ENCODE assay signal across 17 cellular contexts in genomic region chr21:43322805-43323204, GRCh38.
DNase-seq lines count a peak whose midpoint lies in the region; ATAC-seq, FAIRE-seq and TF ChIP-seq lines count a peak whose summit lies in the region.
"Had no signal": no experiment of that assay in that cellular context is flagged by ENCODE, and none has a peak within 500 bp of the region (broad histone marks: within the 10 kb centered on the region; RNA-seq: fewer than 3 reads in every experiment).

No MANE protein-coding gene starts in this region.

- 19% methylated on average over 8 of the region's 8 CpGs for WGBS in GM12878 (ENCODE audit: insufficient coverage, insufficient replicate concordance, low lambda C conversion rate, missing lambda C conversion rate)
- 66 to 70% methylated on average over 7 of the region's 8 CpGs for WGBS in thyroid gland, 2 donors

- TF ChIP-seq EP300 in GM12878 (IDR thresholded peaks at IDR 0.05; ENCODE audit: borderline replicate concordance in 1 of 2, control insufficient read depth in 1 of 2, low read depth in 2 of 2, low read length in 2 of 2): no peak

- H3K27ac Mint-ChIP-seq in activated CD4-positive, alpha-beta T cell treated with anti-CD3 and anti-CD28 coated beads for 36 hours: no peak overlapping the region

- no peaks in the 10 kb centered on the region for H3K4me1 Mint-ChIP-seq in activated CD4-positive, alpha-beta T cell treated with anti-CD3 and anti-CD28 coated beads for 36 hours

- peaks cover 18% of the 10 kb centered on the region for H3K4me1 ChIP-seq in GM12878 (ENCODE audit: control insufficient read depth, insufficient read depth, low read length)
- H3K4me1 ChIP-seq in kidney (ENCODE audit: control insufficient read depth in 1 of 2, insufficient read depth in 1 of 2, low read depth in 1 of 2, low read length in 2 of 2): peaks cover 6 to 12% of the 10 kb centered on the region in 2 donors
- peaks cover 14 to 23% of the 10 kb centered on the region in 2 donors for H3K4me1 ChIP-seq in thyroid gland
- H3K4me1 ChIP-seq: parathyroid adenoma had no signal

- peak; percentile 15 for DNase-seq in activated CD4-positive, alpha-beta T cell treated with anti-CD3 and anti-CD28 coated beads for 36 hours
- no peak for DNase-seq in activated CD4-positive, alpha-beta T cell treated with anti-CD3 and anti-CD28 coated beads for 1 hour
- DNase-seq in GM12878 (ENCODE audit: low read depth, low spot score) (no peak), kidney (no peak), thyroid gland (no peak), T-helper 2 cell (no peak), T1000 (lab: John Stamatoyannopoulos, UW) (no peak)
- no peak for DNase-seq in stimulated activated CD4-positive, alpha-beta T cell treated with anti-CD3 and anti-CD28 coated beads, Interleukin-1b, Interleukin-23, amount 100 ng/mL, for 48 hours
- DNase-seq: activated gamma-delta T cell treated with Interleukin-2 at 50 U/mL for 16 hours; NCI-H146; NCI-H345; stimulated activated CD4-positive, alpha-beta T cell treated with anti-CD3 and anti-CD28 coated beads, Interleukin-4, amount 100 ng/mL, for 4 hours had no signal

- RAD21 ChIA-PET in GM12878 (lab: Charles Lee; ENCODE audit: unreplicated experiment): no interaction called here

- FAIRE-seq in GM12878 (lab: Jason Lieb, UNC): no peak
- no peak for FAIRE-seq in kidney (lab: Jason Lieb, UNC)
- FAIRE-seq: endothelial cell of umbilical vein had no signal

- no peak overlapping the region for H3K4me2 ChIP-seq in GM12878 (ENCODE audit: control insufficient read depth, insufficient read depth)

- H3K27me3 ChIP-seq in GM12878 (replicated peaks in 1 of 2; ENCODE audit: control insufficient read depth in 2 of 2, insufficient read depth in 2 of 2, low read length in 1 of 2) (no peaks in the 10 kb centered on the region), thyroid gland (no peaks in the 10 kb centered on the region)

- TF ChIP-seq POLR2A in GM12878 (IDR thresholded peaks at IDR 0.05; ENCODE audit: low read depth, low read length) (no peak), thyroid gland (IDR thresholded peaks at IDR 0.05) (no peak)

- no peaks in the 10 kb centered on the region for H3K36me3 Mint-ChIP-seq in activated CD4-positive, alpha-beta T cell treated with anti-CD3 and anti-CD28 coated beads for 36 hours (ENCODE audit: low read depth)

- SMC1A ChIA-PET in GM12878 (lab: Charles Lee; ENCODE audit: uncharacterized antibody, unreplicated experiment): no interaction called here

- no TSS peak for BruUV-seq in GM12878 (replicated peaks; lab: Mats Ljungman, UMichigan)

- no peaks in the 10 kb centered on the region; the same call in 1 of the 2 replicates for H4K20me1 ChIP-seq in GM12878 (ENCODE audit: control insufficient read depth, insufficient read depth)

- peaks cover 3% of the 10 kb centered on the region; the same call in 1 of the 3 replicates for H3K9me3 ChIP-seq in GM12878 (replicated peaks; ENCODE audit: control insufficient read depth, insufficient read depth, low read length)
- H3K9me3 ChIP-seq in kidney (ENCODE audit: control insufficient read depth in 1 of 2, low read length in 2 of 2): peaks cover 0 to 4% of the 10 kb centered on the region in 2 donors
- no peaks in the 10 kb centered on the region for H3K9me3 ChIP-seq in thyroid gland

- intact Hi-C loops in activated CD4-positive, alpha-beta T cell treated with anti-CD3 and anti-CD28 coated beads for 36 hours (cut with DNase I, micrococcal nuclease): loop anchor here in 1 of 2 experiments (10.0 kb wide), 1 partner anchor 332 kb away; the partner anchor contains the start of genes HSF2BP and RRP1B
- intact Hi-C loops in GM12878 (cut with micrococcal nuclease; ENCODE audit: unreplicated experiment): no loop called here
- intact Hi-C loops in kidney (cut with DNase I): no loop called here
- intact Hi-C loops in thyroid gland (cut with DNase I): no loop called here

- H2AFZ ChIP-seq in GM12878 (ENCODE audit: control insufficient read depth, low read depth, low read length): no peak overlapping the region
- H2AFZ ChIP-seq: parathyroid adenoma had no signal

- no peak overlapping the region for H3K4me3 Mint-ChIP-seq in activated CD4-positive, alpha-beta T cell treated with anti-CD3 and anti-CD28 coated beads for 36 hours

- in situ Hi-C loops in GM12878 (cut with MboI): no loop called here

- H3K27me3 Mint-ChIP-seq in activated CD4-positive, alpha-beta T cell treated with anti-CD3 and anti-CD28 coated beads for 36 hours: no peaks in the 10 kb centered on the region

- no peak overlapping the region for H3K9ac ChIP-seq in GM12878 (ENCODE audit: control insufficient read depth, insufficient read depth, low read length)
- H3K9ac ChIP-seq in kidney (ENCODE audit: low read length in 2 of 2): no peak overlapping the region
- H3K9ac ChIP-seq: parathyroid adenoma had no signal

- no peaks in the 10 kb centered on the region for H3K79me2 ChIP-seq in GM12878 (ENCODE audit: control insufficient read depth, insufficient read depth, low read length)
- H3K79me2 ChIP-seq: parathyroid adenoma had no signal

- no peak for TF ChIP-seq RAD21 in GM12878 (IDR thresholded peaks at IDR 0.05; ENCODE audit: insufficient read depth, low read depth, low read length)

- no peak for ATAC-seq in activated CD4-positive, alpha-beta T cell treated with anti-CD3 and anti-CD28 coated beads for 36 hours
- 0 out of 3 replicates have a peak, but pooled peaks have one; percentile 10 for ATAC-seq in GM12878

- H3K9me3 Mint-ChIP-seq in activated CD4-positive, alpha-beta T cell treated with anti-CD3 and anti-CD28 coated beads for 36 hours (ENCODE audit: low read depth): peaks cover 2% of the 10 kb centered on the region

- H3K4me3 ChIP-seq in GM12878 (no peak overlapping the region), kidney (ENCODE audit: low read length in 2 of 2) (no peak overlapping the region), thyroid gland (replicated peaks in 1 of 3) (no peak overlapping the region)
- H3K4me3 ChIP-seq: lung, skin epidermis had no signal

- POLR2A ChIA-PET in activated CD4-positive, alpha-beta T cell treated with anti-CD3 and anti-CD28 coated beads for 36 hours (lab: Charles Lee): no interaction called here
- POLR2A ChIA-PET in GM12878 (lab: Charles Lee): no interaction called here

- H3K36me3 ChIP-seq in GM12878 (ENCODE audit: control insufficient read depth in 2 of 2, insufficient read depth in 2 of 2, low read length in 1 of 2) (no peaks in the 10 kb centered on the region), kidney (ENCODE audit: control insufficient read depth in 1 of 2, insufficient read depth in 2 of 2, low read length in 2 of 2) (no peaks in the 10 kb centered on the region), thyroid gland (no peaks in the 10 kb centered on the region)

- H3K27ac ChIP-seq in GM12878 (ENCODE audit: control insufficient read depth, insufficient read depth) (no peak overlapping the region), kidney (ENCODE audit: low read depth in 2 of 2, low read length in 2 of 2) (peak overlapping the region; percentile 16 to 20), thyroid gland (peak overlapping the region; percentile 14 to 82 (median 77))
- H3K27ac ChIP-seq: 22Rv1, parathyroid adenoma, skin epidermis had no signal

- no peak for TF ChIP-seq CTCF in GM12878 (IDR thresholded peaks at IDR 0.05 in 2 of 3, conservative IDR thresholded peaks at IDR 0.05 in 1 of 3; ENCODE audit: control insufficient read depth in 2 of 3, extremely low read depth in 1 of 3, insufficient read depth in 1 of 3, low read depth in 3 of 3, low read length in 3 of 3)
- TF ChIP-seq CTCF in kidney (IDR thresholded peaks at IDR 0.05; ENCODE audit: borderline replicate concordance, extremely low read depth, insufficient read depth): no peak
- no peak for TF ChIP-seq CTCF in thyroid gland (IDR thresholded peaks at IDR 0.05)

- CTCF ChIA-PET in activated CD4-positive, alpha-beta T cell treated with anti-CD3 and anti-CD28 coated beads for 36 hours (lab: Charles Lee): no interaction called here
- CTCF ChIA-PET in GM12878 (lab: Yijun Ruan, JAX): no interaction called here

TF ChIP-seq in GM12878, 131 proteins besides CTCF, POLR2A, EP300 and RAD21:
- TF ChIP-seq, protein P1, sequence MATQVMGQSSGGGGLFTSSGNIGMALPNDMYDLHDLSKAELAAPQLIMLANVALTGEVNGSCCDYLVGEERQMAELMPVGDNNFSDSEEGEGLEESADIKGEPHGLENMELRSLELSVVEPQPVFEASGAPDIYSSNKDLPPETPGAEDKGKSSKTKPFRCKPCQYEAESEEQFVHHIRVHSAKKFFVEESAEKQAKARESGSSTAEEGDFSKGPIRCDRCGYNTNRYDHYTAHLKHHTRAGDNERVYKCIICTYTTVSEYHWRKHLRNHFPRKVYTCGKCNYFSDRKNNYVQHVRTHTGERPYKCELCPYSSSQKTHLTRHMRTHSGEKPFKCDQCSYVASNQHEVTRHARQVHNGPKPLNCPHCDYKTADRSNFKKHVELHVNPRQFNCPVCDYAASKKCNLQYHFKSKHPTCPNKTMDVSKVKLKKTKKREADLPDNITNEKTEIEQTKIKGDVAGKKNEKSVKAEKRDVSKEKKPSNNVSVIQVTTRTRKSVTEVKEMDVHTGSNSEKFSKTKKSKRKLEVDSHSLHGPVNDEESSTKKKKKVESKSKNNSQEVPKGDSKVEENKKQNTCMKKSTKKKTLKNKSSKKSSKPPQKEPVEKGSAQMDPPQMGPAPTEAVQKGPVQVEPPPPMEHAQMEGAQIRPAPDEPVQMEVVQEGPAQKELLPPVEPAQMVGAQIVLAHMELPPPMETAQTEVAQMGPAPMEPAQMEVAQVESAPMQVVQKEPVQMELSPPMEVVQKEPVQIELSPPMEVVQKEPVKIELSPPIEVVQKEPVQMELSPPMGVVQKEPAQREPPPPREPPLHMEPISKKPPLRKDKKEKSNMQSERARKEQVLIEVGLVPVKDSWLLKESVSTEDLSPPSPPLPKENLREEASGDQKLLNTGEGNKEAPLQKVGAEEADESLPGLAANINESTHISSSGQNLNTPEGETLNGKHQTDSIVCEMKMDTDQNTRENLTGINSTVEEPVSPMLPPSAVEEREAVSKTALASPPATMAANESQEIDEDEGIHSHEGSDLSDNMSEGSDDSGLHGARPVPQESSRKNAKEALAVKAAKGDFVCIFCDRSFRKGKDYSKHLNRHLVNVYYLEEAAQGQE (IDR thresholded peaks at IDR 0.05; ENCODE audit: low read depth, low read length): peak; percentile 87
- TF ChIP-seq, protein P2, sequence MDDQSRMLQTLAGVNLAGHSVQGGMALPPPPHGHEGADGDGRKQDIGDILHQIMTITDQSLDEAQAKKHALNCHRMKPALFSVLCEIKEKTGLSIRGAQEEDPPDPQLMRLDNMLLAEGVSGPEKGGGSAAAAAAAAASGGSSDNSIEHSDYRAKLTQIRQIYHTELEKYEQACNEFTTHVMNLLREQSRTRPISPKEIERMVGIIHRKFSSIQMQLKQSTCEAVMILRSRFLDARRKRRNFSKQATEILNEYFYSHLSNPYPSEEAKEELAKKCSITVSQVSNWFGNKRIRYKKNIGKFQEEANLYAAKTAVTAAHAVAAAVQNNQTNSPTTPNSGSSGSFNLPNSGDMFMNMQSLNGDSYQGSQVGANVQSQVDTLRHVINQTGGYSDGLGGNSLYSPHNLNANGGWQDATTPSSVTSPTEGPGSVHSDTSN (IDR thresholded peaks at IDR 0.05; ENCODE audit: insufficient replicate concordance, low read depth, low read length): no peak
